1 cellular context compared by ENCODE assay signal in genomic region chr3:31240013-31240412, GRCh38.
A peak's percentile ranks its signal among the peaks of the same experiment; 100 is the strongest.
TF ChIP-seq lines count a peak whose summit lies in the region.

No MANE protein-coding gene starts in this region.

TF ChIP-seq in GM12878, 131 proteins besides CTCF, POLR2A, EP300 and RAD21 (continued from another document):
- TF ChIP-seq BMI1 (IDR thresholded peaks at IDR 0.05; ENCODE audit: borderline replicate concordance) (no peak), HDAC2 (IDR thresholded peaks at IDR 0.05) (no peak), GATAD2B (conservative IDR thresholded peaks at IDR 0.05; ENCODE audit: low read depth) (0 out of 2 replicates have a peak, but pooled peaks have one; percentile 23), TCF12 (IDR thresholded peaks at IDR 0.05; ENCODE audit: low read depth, low read length) (no peak)
